Comparison of ENCODE assay signal across 33 cellular contexts in the genomic region with DNA sequence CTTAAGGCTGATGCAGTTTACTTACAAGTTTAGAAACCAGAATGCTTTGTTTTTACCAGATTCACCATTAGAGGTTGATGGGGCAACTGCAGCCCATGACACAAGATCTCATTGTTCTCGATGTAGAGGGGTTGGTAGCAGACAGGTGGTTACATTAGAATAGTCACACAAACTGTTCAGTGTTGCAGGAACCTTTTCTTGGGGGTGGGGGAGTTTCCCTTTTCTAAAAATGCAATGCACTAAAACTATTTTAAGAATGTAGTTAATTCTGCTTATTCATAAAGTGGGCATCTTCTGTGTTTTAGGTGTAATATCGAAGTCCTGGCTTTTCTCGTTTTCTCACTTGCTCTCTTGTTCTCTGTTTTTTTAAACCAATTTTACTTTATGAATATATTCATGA.
DNase-seq lines count a peak whose midpoint lies in the region; ATAC-seq, FAIRE-seq and TF ChIP-seq lines count a peak whose summit lies in the region.
"Had no signal": no experiment of that assay in that cellular context is flagged by ENCODE, and none has a peak within 500 bp of the region (broad histone marks: within the 10 kb centered on the region; RNA-seq: fewer than 3 reads in every experiment).

No MANE protein-coding gene starts in this region.

- no peak overlapping the region for H2BK12ac ChIP-seq in H1 (ENCODE audit: low read depth, low read length)

- no peak overlapping the region for H2AK5ac ChIP-seq in H1 (ENCODE audit: low read depth, low read length)

- no peak overlapping the region for H3K18ac ChIP-seq in H1 (ENCODE audit: extremely low read depth, low read length)

- no peaks in the 10 kb centered on the region for H3K27me3 ChIP-seq in H1 (replicated peaks in 1 of 4; ENCODE audit: control insufficient read depth in 3 of 4, extremely low read depth in 1 of 4, insufficient read depth in 3 of 4, low read length in 3 of 4)
- H3K27me3 ChIP-seq: testis had no signal

- no peak overlapping the region for H3K27ac ChIP-seq in H1 (ENCODE audit: low read depth, low read length)
- H3K27ac ChIP-seq: parathyroid adenoma, PC-9, testis had no signal

- 90% methylated on average over 3 of the region's 3 CpGs; no CpG with 5 or more reads in 1 of the 2 experiments for WGBS in H1 (ENCODE audit: extremely low coverage in 1 of 2, insufficient coverage in 1 of 2, insufficient read length in 1 of 2, insufficient replicate concordance in 2 of 2, low coverage in 1 of 2, low lambda C conversion rate in 2 of 2, missing lambda C conversion rate in 1 of 2), 2 experiments

- FAIRE-seq in H1 (lab: Jason Lieb, UNC) (no peak), urothelium cell line (lab: Jason Lieb, UNC) (peak; percentile 32)
- FAIRE-seq: A204.1, GM18507 had no signal

- no peak overlapping the region for H3K14ac ChIP-seq in H1 (ENCODE audit: insufficient read length)

- H3K36me3 ChIP-seq in H1 (ENCODE audit: control insufficient read depth in 2 of 4, insufficient read depth in 4 of 4, low read length in 3 of 4): peaks cover 3 to 50% (median 22%) of the 10 kb centered on the region in 4 experiments; a peak in 7 of 8 replicates

- intact Hi-C loops in activated naive CD4-positive, alpha-beta T cell treated with anti-CD3 and anti-CD28 coated beads for 36 hours (cut with micrococcal nuclease): no loop called here

- H2BK120ac ChIP-seq in H1 (replicated peaks; ENCODE audit: low read depth, low read length): no peak overlapping the region

- H3K79me2 ChIP-seq in H1 (ENCODE audit: control insufficient read depth in 1 of 2, insufficient read depth in 2 of 2, low read length in 2 of 2): no peaks in the 10 kb centered on the region
- H3K79me2 ChIP-seq: parathyroid adenoma had no signal

- no peak overlapping the region for H3K56ac ChIP-seq in H1 (replicated peaks; ENCODE audit: insufficient read length, low read depth, low read length)

- peak overlapping the region; percentile 14 for H3K27ac Mint-ChIP-seq in activated naive CD4-positive, alpha-beta T cell treated with anti-CD3 and anti-CD28 coated beads for 36 hours
- H3K27ac Mint-ChIP-seq: effector memory CD8-positive, alpha-beta T cell; stimulated activated naive CD8-positive, alpha-beta T cell treated with anti-CD3 and anti-CD28 coated beads, Interleukin-15, Interleukin-2, amounts not matched to agents 100 ng/mL and 50 ng/mL, for 24 hours; T-helper 1 cell treated with Interleukin-12 subunit alpha and Interleukin-12 subunit beta and Interleukin-4 antibody, amounts not matched to agents 30 μg/mL and 1 μg/mL, for 36 hours had no signal

- 0 out of 4 replicates have a peak, but pooled peaks cover 0 to 2% of the 10 kb centered on the region in 2 experiments for H3K9me3 ChIP-seq in H1 (ENCODE audit: insufficient read depth in 2 of 2, low read depth in 1 of 2, low read length in 1 of 2)
- H3K9me3 ChIP-seq: testis had no signal

- no peak overlapping the region for H4K8ac ChIP-seq in H1 (ENCODE audit: extremely low read depth, insufficient read depth, low read length)

- no peak overlapping the region for H3K4ac ChIP-seq in H1 (replicated peaks; ENCODE audit: insufficient read length, low read depth, low read length)

- H2BK20ac ChIP-seq in H1 (ENCODE audit: low read length): no peak overlapping the region

- H4K20me1 ChIP-seq in H1 (replicated peaks in 1 of 2; ENCODE audit: control insufficient read depth in 1 of 2, insufficient read depth in 2 of 2, low read length in 2 of 2): no peaks in the 10 kb centered on the region

- H3K9ac ChIP-seq in H1 (replicated peaks in 1 of 4; ENCODE audit: extremely low read depth in 1 of 4, low read depth in 3 of 4, low read length in 3 of 4): no peak overlapping the region
- H3K9ac ChIP-seq: parathyroid adenoma had no signal

- peak overlapping the region in 1 of 4 experiments; percentile 34; a peak in 1 of 8 replicates for H3K4me3 ChIP-seq in H1 (ENCODE audit: extremely low read depth in 1 of 4, insufficient read depth in 2 of 4, low read depth in 3 of 4, low read length in 4 of 4)
- H3K4me3 ChIP-seq: PC-9, testis had no signal

- H4K91ac ChIP-seq in H1 (replicated peaks; ENCODE audit: insufficient read length, low read length): no peak overlapping the region

- H2AFZ ChIP-seq in H1 (ENCODE audit: low read length): no peak overlapping the region
- H2AFZ ChIP-seq: parathyroid adenoma, PC-9 had no signal

- no peak for TF ChIP-seq POLR2A in H1 (IDR thresholded peaks at IDR 0.05; ENCODE audit: control extremely low read depth in 1 of 2, low read depth in 2 of 2, low read length in 2 of 2)

- no peak overlapping the region for H3K4me3 Mint-ChIP-seq in activated naive CD4-positive, alpha-beta T cell treated with anti-CD3 and anti-CD28 coated beads for 36 hours
- H3K4me3 Mint-ChIP-seq: activated T-cell treated with anti-CD3 and anti-CD28 coated beads, Interleukin-2, amount 50 U/mL, for 4 hours; effector memory CD8-positive, alpha-beta T cell; stimulated activated naive CD8-positive, alpha-beta T cell treated with anti-CD3 and anti-CD28 coated beads, Interleukin-15, Interleukin-2, amounts not matched to agents 100 ng/mL and 50 ng/mL, for 24 hours; T-helper 1 cell treated with Interleukin-12 subunit alpha and Interleukin-12 subunit beta and Interleukin-4 antibody, amounts not matched to agents 30 μg/mL and 1 μg/mL, for 36 hours had no signal

- H3K27me3 Mint-ChIP-seq in activated naive CD4-positive, alpha-beta T cell treated with anti-CD3 and anti-CD28 coated beads for 36 hours (ENCODE audit: low read depth): no peaks in the 10 kb centered on the region
- H3K27me3 Mint-ChIP-seq: effector memory CD8-positive, alpha-beta T cell; stimulated activated naive CD8-positive, alpha-beta T cell treated with anti-CD3 and anti-CD28 coated beads, Interleukin-15, Interleukin-2, amounts not matched to agents 100 ng/mL and 50 ng/mL, for 24 hours had no signal

- no peaks in the 10 kb centered on the region for H3K9me3 Mint-ChIP-seq in activated naive CD4-positive, alpha-beta T cell treated with anti-CD3 and anti-CD28 coated beads for 36 hours
- H3K9me3 Mint-ChIP-seq: activated T-cell treated with anti-CD3 and anti-CD28 coated beads, Interleukin-2, amount 50 U/mL, for 4 hours; effector memory CD8-positive, alpha-beta T cell; stimulated activated naive CD8-positive, alpha-beta T cell treated with anti-CD3 and anti-CD28 coated beads, Interleukin-15, Interleukin-2, amounts not matched to agents 100 ng/mL and 50 ng/mL, for 24 hours; T-helper 1 cell treated with Interleukin-12 subunit alpha and Interleukin-12 subunit beta and Interleukin-4 antibody, amounts not matched to agents 30 μg/mL and 1 μg/mL, for 36 hours had no signal

- TF ChIP-seq RAD21 in H1 (IDR thresholded peaks at IDR 0.05 in 1 of 2, conservative IDR thresholded peaks at IDR 0.05 in 1 of 2; ENCODE audit: low read depth in 2 of 2, low read length in 2 of 2): no peak

- TF ChIP-seq EP300 in H1 (IDR thresholded peaks at IDR 0.05; ENCODE audit: borderline replicate concordance in 1 of 2, low read depth in 2 of 2, low read length in 2 of 2): no peak

- no peak overlapping the region for H2BK15ac ChIP-seq in H1 (ENCODE audit: low read length)

- POLR2A ChIA-PET in H1 (lab: Charles Lee; ENCODE audit: partially characterized antibody): no interaction called here

- H3K23ac ChIP-seq in H1 (ENCODE audit: insufficient read length): no peak overlapping the region

- no peaks in the 10 kb centered on the region for H3K23me2 ChIP-seq in H1 (ENCODE audit: low read depth, low read length)

- TF ChIP-seq CTCF in H1 (IDR thresholded peaks at IDR 0.05; ENCODE audit: control extremely low read depth in 1 of 3, insufficient read depth in 1 of 3, low read depth in 1 of 3, low read length in 3 of 3): no peak

- DNase-seq in activated naive CD4-positive, alpha-beta T cell treated with anti-CD3 and anti-CD28 coated beads for 36 hours: no peak
- DNase-seq in activated naive CD4-positive, alpha-beta T cell (lab: John Stamatoyannopoulos, UW): no peak
- DNase-seq in H1 (ENCODE audit: low read depth in 1 of 2, low spot score in 2 of 2): no peak
- DNase-seq in urothelium cell line (ENCODE audit: low spot score): no peak
- no peak for DNase-seq in AG08396 (ENCODE audit: low spot score)
- DNase-seq: activated CD4-positive, alpha-beta T cell treated with anti-CD3 and anti-CD28 coated beads, Interleukin-2, amount 50 U/mL, for 1 hour; activated CD4-positive, CD25-positive, alpha-beta regulatory T cell; activated gamma-delta T cell treated with Interleukin-2 at 50 U/mL for 16 hours; activated T-cell treated with anti-CD3 and anti-CD28 coated beads, Interleukin-2, amount 50 U/mL, for 4 hours; caudate nucleus; cortex of kidney; effector memory CD8-positive, alpha-beta T cell; erythroblast; glutamatergic neuron; KBM-7; NCI-H1105; NCI-H2029; NCI-H524 treated with DMSO at 0.1 percent for 48 hours; PC-9; retina; stimulated activated CD4-positive, alpha-beta T cell treated with anti-CD3 and anti-CD28 coated beads, Interleukin-1b, Interleukin-23, amount 100 ng/mL, for 48 hours; testis had no signal

- H3K4me1 Mint-ChIP-seq in activated naive CD4-positive, alpha-beta T cell treated with anti-CD3 and anti-CD28 coated beads for 36 hours (ENCODE audit: low read depth): peaks cover 12% of the 10 kb centered on the region

- H3K36me3 Mint-ChIP-seq in activated naive CD4-positive, alpha-beta T cell treated with anti-CD3 and anti-CD28 coated beads for 36 hours (ENCODE audit: low read depth): peaks cover 46% of the 10 kb centered on the region

- peak overlapping the region; percentile 61; the same call in 1 of the 2 replicates for H2BK5ac ChIP-seq in H1 (ENCODE audit: low read depth, low read length)

- H3K4me1 ChIP-seq in H1 (replicated peaks in 1 of 4; ENCODE audit: control insufficient read depth in 3 of 4, insufficient read depth in 4 of 4, low read length in 3 of 4): peaks cover 3 to 15% (median 7%) of the 10 kb centered on the region in 4 experiments
- H3K4me1 ChIP-seq: testis had no signal

- no peak overlapping the region for H3K4me2 ChIP-seq in H1 (ENCODE audit: insufficient read depth in 1 of 2, low read depth in 2 of 2, low read length in 2 of 2)
- H3K4me2 ChIP-seq: PC-9 had no signal

- peak; percentile 52 for ATAC-seq in HG02885 (IDR thresholded peaks at IDR 0.05; ENCODE audit: poor library complexity, unreplicated experiment)
- ATAC-seq in HG03378 (IDR thresholded peaks at IDR 0.05; ENCODE audit: unreplicated experiment): no peak
- no peak for ATAC-seq in GM21528 (IDR thresholded peaks at IDR 0.05; ENCODE audit: low FRiP score, unreplicated experiment)
- ATAC-seq: activated T-cell treated with anti-CD3 and anti-CD28 coated beads, Interleukin-2, amount 50 U/mL, for 4 hours; effector memory CD8-positive, alpha-beta T cell; left lobe of liver; Right ventricle myocardium inferior; SK-N-SH treated with all-trans-retinoic acid at 6 μM for 48 hours had no signal

- CTCF ChIA-PET in activated naive CD4-positive, alpha-beta T cell treated with anti-CD3 and anti-CD28 coated beads for 36 hours (lab: Charles Lee): interaction anchor here (5.2 kb wide), 1 partner anchor 9 kb away, joined by 24 read pairs; no protein-coding TSS in a partner anchor
- CTCF ChIA-PET in H1 (lab: Charles Lee; ENCODE audit: partially characterized antibody): interaction anchor here (1.1 to 2.4 kb wide), 3 partner anchors 8 to 261 kb away, joined by 3 to 20 read pairs (median 4); no protein-coding TSS in a partner anchor

- no peaks in the 10 kb centered on the region for H3K79me1 ChIP-seq in H1 (ENCODE audit: low read depth, low read length)

- no peak overlapping the region for H4K5ac ChIP-seq in H1 (ENCODE audit: insufficient read length, low read depth, low read length)
